23 cellular contexts compared by ENCODE assay signal in the genomic region with DNA sequence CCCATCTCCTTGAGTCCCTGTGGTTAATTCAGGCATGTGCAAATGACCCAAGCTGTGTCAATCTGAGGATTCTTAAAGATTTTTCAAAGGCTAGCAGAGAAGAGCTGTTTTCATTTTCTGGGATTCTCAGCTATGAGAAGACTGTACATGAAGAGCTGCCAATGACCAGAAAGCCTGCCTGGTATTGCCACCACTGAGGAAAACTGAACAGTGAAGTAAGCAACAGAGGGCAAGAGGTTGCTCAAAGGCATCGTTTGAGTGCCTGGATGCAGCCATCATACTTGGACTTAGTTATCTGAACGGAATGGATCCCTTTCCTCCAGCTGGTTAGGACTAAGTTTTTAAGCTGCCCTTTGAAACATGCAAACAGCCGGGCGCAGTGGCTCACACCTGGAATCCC. TPM values are rescaled to one million over a fixed set of nuclear protein-coding genes. Genes with fewer than 3 reads are reported as not detected.
A peak's percentile ranks its signal among the peaks of the same experiment; 100 is the strongest.
DNase-seq lines count a peak whose midpoint lies in the region; ATAC-seq and TF ChIP-seq lines count a peak whose summit lies in the region.
"Had no signal": no experiment of that assay in that cellular context is flagged by ENCODE, and none has a peak within 500 bp of the region (broad histone marks: within the 10 kb centered on the region; RNA-seq: fewer than 3 reads in every experiment).

No MANE protein-coding gene starts in this region.

- no peak overlapping the region for H3K9ac ChIP-seq in adipocyte (ENCODE audit: low read length)
- H3K9ac ChIP-seq: GM23248 had no signal

- H3K36me3 ChIP-seq in adipocyte (ENCODE audit: control insufficient read depth, insufficient read depth, low read length, severe bottlenecking), result no peaks in the 10 kb centered on the region
- H3K36me3 ChIP-seq in thyroid gland, result no peaks in the 10 kb centered on the region
- no peaks in the 10 kb centered on the region for H3K36me3 ChIP-seq in left lung
- H3K36me3 ChIP-seq: HAP-1 had no signal

- CTCF ChIA-PET in AG04449 (lab: Yijun Ruan, JAX), result interaction anchor here (1.0 kb wide), 1 partner anchor 29 kb away, joined by 3 read pairs; no protein-coding TSS in a partner anchor

- H3K27me3 ChIP-seq in adipocyte (replicated peaks; ENCODE audit: control insufficient read depth, insufficient read depth, low read length) (no peaks in the 10 kb centered on the region), thyroid gland (no peaks in the 10 kb centered on the region), left lung (no peaks in the 10 kb centered on the region)

- TF ChIP-seq CTCF in AG04449 (IDR thresholded peaks at IDR 0.05; ENCODE audit: insufficient read depth, low read length, missing control alignments) (no peak), thyroid gland (IDR thresholded peaks at IDR 0.05) (no peak), left lung (IDR thresholded peaks at IDR 0.05) (no peak)

- H3K9me3 ChIP-seq in adipocyte (ENCODE audit: control insufficient read depth, low read length), result no peaks in the 10 kb centered on the region
- H3K9me3 ChIP-seq in thyroid gland, result no peaks in the 10 kb centered on the region
- H3K9me3 ChIP-seq in left lung, result no peaks in the 10 kb centered on the region
- H3K9me3 ChIP-seq: HAP-1 had no signal

- H3K4me1 ChIP-seq in adipocyte (ENCODE audit: control insufficient read depth, insufficient read depth, low read length) (peaks cover 52% of the 10 kb centered on the region), thyroid gland (peaks cover 12 to 30% of the 10 kb centered on the region in 2 donors), left lung (peaks cover 3 to 44% of the 10 kb centered on the region in 2 donors)
- H3K4me1 ChIP-seq: HAP-1 had no signal

- ATAC-seq in HG03432 (IDR thresholded peaks at IDR 0.05; ENCODE audit: unreplicated experiment) (no peak), HG03565 (IDR thresholded peaks at IDR 0.05; ENCODE audit: unreplicated experiment) (no peak), left lung (no peak)
- ATAC-seq: GM12878, K562 had no signal

- no peak for TF ChIP-seq POLR2A in thyroid gland (IDR thresholded peaks at IDR 0.05)

- peak; percentile 4 for DNase-seq in AG04449 (ENCODE audit: low read depth, low spot score)
- peak; percentile 64 for DNase-seq in EH (ENCODE audit: low read depth)
- DNase-seq in adipocyte (ENCODE audit: low read depth), result peak; percentile 39
- DNase-seq in fibroblast of gingiva (ENCODE audit: low read depth), result peak; percentile 72
- DNase-seq in thyroid gland, result no peak
- DNase-seq in left lung, result no peak
- DNase-seq: 8988T; AML-193; CD4-positive, alpha-beta T cell; DMS153; DMS79; GF-D8; GM23248; IMR-90 had no signal

- 94 to 95% methylated on average over 4 of the region's 4 CpGs for WGBS in thyroid gland, 2 donors

- H3K27ac ChIP-seq in thyroid gland (no peak overlapping the region), left lung (no peak overlapping the region)
- H3K27ac ChIP-seq: C4-2B, GM23248 had no signal

- H3K4me3 ChIP-seq in AG04449 (ENCODE audit: low read depth, low read length) (no peak overlapping the region), adipocyte (ENCODE audit: low read length) (no peak overlapping the region), thyroid gland (replicated peaks in 1 of 3) (no peak overlapping the region), left lung (no peak overlapping the region)
- H3K4me3 ChIP-seq: GM12878, GM23248, HAP-1, K562 had no signal

- intact Hi-C loops in thyroid gland (cut with DNase I), result no loop called here
- intact Hi-C loops in left lung (cut with DNase I), result no loop called here

- POLR2A ChIA-PET in AG04449 (lab: Yijun Ruan, JAX), result no interaction called here

RNA-seq across cellular contexts. Expression of a gene that starts 38.4 kb away (rescaled TPM):
- total RNA-seq in thyroid gland, result 10 to 100 TPM in 2 of 4 donors, 1 to 10 TPM in 2; 7.6 to 20.8 (median 14.1) TPM
- total RNA-seq in left lung, result 10 to 100 TPM; 46.8 to 85.9 TPM
- total RNA-seq: A673; CD4-positive, alpha-beta T cell; Daoy; GM12878; H4; IMR-90 had no signal

RNA-seq across cellular contexts. Expression of a gene that starts 50.5 kb away (rescaled TPM):
- 100 to 1,000 TPM; 367 to 431 (median 417) TPM for total RNA-seq in thyroid gland
- total RNA-seq in left lung, result 100 to 1,000 TPM; 345 to 376 TPM

Comparison
In these comparisons a context has a peak if more than half of its experiments do, and no peak if none do; other contexts are left out.
1. DNase-seq: peak in AG04449 (single experiment), EH (single experiment), adipocyte (single experiment) and fibroblast of gingiva (single experiment); none in thyroid gland (0 of 2) and left lung (0 of 2).